ENCODE assay signal across 20 cellular contexts in genomic region chr18:74946646-74947045, GRCh38.
DNase-seq lines count a peak whose midpoint lies in the region; ATAC-seq, FAIRE-seq and TF ChIP-seq lines count a peak whose summit lies in the region.
"Had no signal": no experiment of that assay in that cellular context is flagged by ENCODE, and none has a peak within 500 bp of the region (broad histone marks: within the 10 kb centered on the region; RNA-seq: fewer than 3 reads in every experiment).

No MANE protein-coding gene starts in this region.

- H3K9ac ChIP-seq in astrocyte (ENCODE audit: low read length), result no peak overlapping the region

- no peaks in the 10 kb centered on the region for H3K79me2 ChIP-seq in astrocyte (ENCODE audit: insufficient read depth, low read length)

- H3K27ac ChIP-seq in A549 (no peak overlapping the region), astrocyte (ENCODE audit: low read depth, low read length) (peak overlapping the region; percentile 20), RWPE1 (no peak overlapping the region)
- H3K27ac ChIP-seq: 22Rv1 had no signal

- no peak for FAIRE-seq in A549 (lab: Jason Lieb, UNC)
- no peak for FAIRE-seq in astrocyte (lab: Jason Lieb, UNC)
- FAIRE-seq: HepG2 had no signal

- H3K4me1 ChIP-seq in A549, result peaks cover 42% of the 10 kb centered on the region
- H3K4me1 ChIP-seq in astrocyte (ENCODE audit: insufficient read depth, low read length), result peaks cover 19% of the 10 kb centered on the region
- H3K4me1 ChIP-seq: HAP-1 had no signal

- H3K4me3 Mint-ChIP-seq in astrocyte (ENCODE audit: unreplicated experiment), result no peak overlapping the region
- H3K4me3 Mint-ChIP-seq: B cell had no signal

- H3K36me3 ChIP-seq in astrocyte (ENCODE audit: insufficient read depth, low read length), result no peaks in the 10 kb centered on the region
- H3K36me3 ChIP-seq: HAP-1 had no signal

- ATAC-seq in A549 (no peak), HG03135 (IDR thresholded peaks at IDR 0.05; ENCODE audit: unreplicated experiment) (no peak)
- ATAC-seq: HepG2 had no signal

- no peaks in the 10 kb centered on the region for H3K27me3 Mint-ChIP-seq in astrocyte (ENCODE audit: low read depth, unreplicated experiment)
- H3K27me3 Mint-ChIP-seq: B cell had no signal

- DNase-seq in A549 (ENCODE audit: low read depth in 1 of 2, low spot score in 1 of 2) (no peak), LHCN-M2 (ENCODE audit: low read depth) (peak; percentile 69), astrocyte (ENCODE audit: low read depth) (no peak), iris pigment epithelial cell (ENCODE audit: low read depth) (peak; percentile 59), HUDEP-2 (lab: John Stamatoyannopoulos, UW; ENCODE audit: unreplicated experiment in 76 of 76) (no peak), RWPE1 (ENCODE audit: low spot score) (no peak), activated T-cell treated with anti-CD3 and anti-CD28 coated beads for 4 hours (no peak)
- DNase-seq: GF-D8, KG1, NCI-H1417 treated with DMSO at 0.1 percent for 48 hours, NCI-H187 treated with DMSO at 0.1 percent for 48 hours, NCI-H2227 treated with DMSO at 0.1 percent for 48 hours, NCI-H510A treated with DMSO at 0.1 percent for 48 hours, NCI-H82, OCI-M1 had no signal

- no peak for TF ChIP-seq RAD21 in A549 (conservative IDR thresholded peaks at IDR 0.05 in 1 of 2, IDR thresholded peaks at IDR 0.05 in 1 of 2)

- TF ChIP-seq CTCF in A549 (IDR thresholded peaks at IDR 0.05) (no peak), astrocyte (IDR thresholded peaks at IDR 0.05; ENCODE audit: insufficient read depth, low read depth, low read length) (no peak), RWPE1 (conservative IDR thresholded peaks at IDR 0.05; ENCODE audit: low read depth) (no peak)

- H3K9me3 Mint-ChIP-seq in astrocyte (ENCODE audit: unreplicated experiment), result no peaks in the 10 kb centered on the region

- CTCF ChIA-PET in A549 (lab: Yijun Ruan, JAX), result no interaction called here
- CTCF ChIA-PET in RWPE1 (lab: Yijun Ruan, JAX), result no interaction called here

- H3K4me2 ChIP-seq in A549, result peak overlapping the region; percentile 57
- no peak overlapping the region for H3K4me2 ChIP-seq in astrocyte (ENCODE audit: low read length)

- no peaks in the 10 kb centered on the region for H3K27me3 ChIP-seq in astrocyte (ENCODE audit: insufficient read depth, low read length)

- no peak overlapping the region for H3K27ac Mint-ChIP-seq in astrocyte (ENCODE audit: unreplicated experiment)
- H3K27ac Mint-ChIP-seq: B cell had no signal

- H3K4me3 ChIP-seq in A549, result no peak overlapping the region
- no peak overlapping the region for H3K4me3 ChIP-seq in astrocyte (ENCODE audit: insufficient read depth, low read depth, low read length)
- H3K4me3 ChIP-seq: HAP-1 had no signal

- H4K20me1 ChIP-seq in astrocyte (ENCODE audit: insufficient read depth, low read length), result no peaks in the 10 kb centered on the region

- no peaks in the 10 kb centered on the region for H3K9me3 ChIP-seq in A549
- no peaks in the 10 kb centered on the region for H3K9me3 ChIP-seq in astrocyte (ENCODE audit: insufficient read depth, low read depth, low read length)
- H3K9me3 ChIP-seq: HAP-1 had no signal

- H2AFZ ChIP-seq in astrocyte (ENCODE audit: low read depth, low read length), result no peak overlapping the region

- TF ChIP-seq EP300 in A549 (IDR thresholded peaks at IDR 0.05), result no peak

- POLR2A ChIA-PET in A549 (lab: Yijun Ruan, JAX) (no interaction called here), RWPE1 (lab: Yijun Ruan, JAX; ENCODE audit: low non-redundant PET) (no interaction called here)

- no peak for TF ChIP-seq POLR2A in A549 (IDR thresholded peaks at IDR 0.05; ENCODE audit: low read length)

- H3K4me1 Mint-ChIP-seq in astrocyte (ENCODE audit: low read depth, unreplicated experiment), result peaks cover 24% of the 10 kb centered on the region

- H3K36me3 Mint-ChIP-seq in astrocyte (ENCODE audit: low read depth, unreplicated experiment), result no peaks in the 10 kb centered on the region

TF ChIP-seq in A549, 52 proteins besides CTCF, POLR2A, EP300 and RAD21:
- TF ChIP-seq MYC (IDR thresholded peaks at IDR 0.05; ENCODE audit: borderline replicate concordance, low read length) (no peak), POLR2AphosphoS2 (conservative IDR thresholded peaks at IDR 0.05; ENCODE audit: low read length) (no peak), CHD4 (IDR thresholded peaks at IDR 0.05; ENCODE audit: borderline replicate concordance) (no peak), MAX (IDR thresholded peaks at IDR 0.05) (no peak), HOXB5 (CRISPR knock-in tag; IDR thresholded peaks at IDR 0.05) (no peak), FOXS1 (CRISPR knock-in tag; IDR thresholded peaks at IDR 0.05) (no peak), ZSCAN20 (CRISPR knock-in tag; IDR thresholded peaks at IDR 0.05) (no peak), JUNB (IDR thresholded peaks at IDR 0.05) (no peak)

Comparison
In these comparisons a context has a peak if more than half of its experiments do, and no peak if none do; other contexts are left out.
1. DNase-seq: peak in LHCN-M2 (single experiment) and iris pigment epithelial cell (single experiment); none in A549 (0 of 2), astrocyte (single experiment), HUDEP-2 (0 of 76), RWPE1 (single experiment) and activated T-cell treated with anti-CD3 and anti-CD28 coated beads for 4 hours (single experiment).